In the genomic region with DNA sequence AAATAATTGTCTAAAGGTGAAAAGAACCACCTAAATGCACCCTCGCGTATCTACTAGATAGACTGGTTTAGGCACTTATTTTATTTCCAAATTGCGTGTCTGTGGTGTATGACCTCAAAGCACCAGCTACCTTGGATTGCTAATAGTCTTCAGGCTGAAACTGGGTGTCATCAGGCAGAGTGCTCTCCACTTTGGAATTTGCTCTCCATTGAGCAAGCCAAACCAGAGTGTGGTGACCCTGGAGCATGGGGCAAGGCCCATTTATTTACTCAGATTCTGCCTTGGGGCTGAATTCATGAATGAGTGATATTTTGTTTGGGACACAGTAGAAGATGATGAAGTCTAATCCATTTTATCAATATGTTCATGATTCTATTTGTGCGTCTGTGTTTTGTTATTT, we compare ENCODE assay signal across 17 cellular contexts.
"Had no signal": no experiment of that assay in that cellular context is flagged by ENCODE, and none has a peak within 500 bp of the region (broad histone marks: within the 10 kb centered on the region; RNA-seq: fewer than 3 reads in every experiment).

No MANE protein-coding gene starts in this region.

- H3K27me3 ChIP-seq: right atrium auricular region, tibial artery, vagina had no signal

- ATAC-seq: activated CD4-positive, CD25-positive, alpha-beta regulatory T cell treated with anti-CD3 and anti-CD28 coated beads, Interleukin-2, amount 50 U/mL, for 24 hours; naive thymus-derived CD8-positive, alpha-beta T cell had no signal

- FAIRE-seq: keratinocyte had no signal

- H3K9me3 ChIP-seq: left ventricle myocardium inferior, right atrium auricular region, tibial artery, vagina had no signal

- H3K4me3 ChIP-seq: left ventricle myocardium inferior, right atrium auricular region, skin epidermis, tibial artery, vagina had no signal

- H3K4me1 ChIP-seq: left ventricle myocardium inferior, right atrium auricular region, tibial artery, vagina had no signal

- H3K27ac ChIP-seq: left ventricle myocardium inferior, right atrium auricular region, tibial artery, vagina had no signal

- H3K36me3 ChIP-seq: left ventricle myocardium inferior, right atrium auricular region, tibial artery, vagina had no signal

- DNase-seq: activated naive CD4-positive, alpha-beta T cell; activated naive CD8-positive, alpha-beta T cell treated with anti-CD3 and anti-CD28 coated beads, Interleukin-2, amount 10 ng/mL, durations not matched to agents 7 days and 5 days; activated T-cell treated with anti-CD3 and anti-CD28 coated beads for 4 hours; endodermal cell; erythroblast; left ventricle myocardium inferior; mesenchymal stem cell; naive thymus-derived CD8-positive, alpha-beta T cell; stimulated activated CD4-positive, alpha-beta T cell treated with anti-CD3 and anti-CD28 coated beads, Interleukin-4, amount 100 ng/mL, for 24 hours; stimulated activated naive CD4-positive, alpha-beta T cell; T1000; tibial artery had no signal
